ENCODE assay signal across 9 cellular contexts in the genomic region with DNA sequence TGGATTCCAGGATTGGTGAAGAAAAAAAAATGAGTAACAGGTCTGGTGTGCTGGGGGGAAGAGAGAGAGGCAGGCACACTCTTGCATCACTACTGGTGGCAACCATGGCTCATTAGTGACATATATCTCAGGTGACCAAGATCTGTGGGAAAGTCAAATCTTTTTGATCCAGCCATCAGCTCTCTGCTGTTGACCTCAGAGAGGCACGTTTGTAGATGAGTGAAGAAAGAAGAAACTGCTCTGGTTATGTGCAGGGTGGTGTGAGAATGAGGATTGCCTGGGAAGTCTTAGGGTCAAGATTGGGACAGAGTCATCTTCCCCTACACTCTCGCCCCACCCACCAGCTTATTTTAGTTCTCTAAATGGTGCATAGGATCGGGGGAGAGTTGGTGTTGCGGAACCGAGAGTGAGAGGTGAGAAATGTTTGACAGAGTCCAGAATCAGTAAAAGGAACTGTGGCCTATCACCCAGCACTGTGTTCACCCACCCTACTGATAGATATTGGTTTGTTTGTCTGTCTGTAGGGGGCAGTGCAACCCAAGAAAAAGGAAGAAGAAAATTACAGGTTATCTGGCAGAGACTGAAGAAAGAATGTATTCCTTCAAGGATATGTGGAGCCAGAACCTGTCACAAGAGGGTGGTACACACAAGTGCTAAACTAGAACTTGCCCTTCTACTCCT. TPM values are rescaled to one million over a fixed set of nuclear protein-coding genes. Genes with fewer than 3 reads are reported as not detected.
DNase-seq lines count a peak whose midpoint lies in the region; ATAC-seq and TF ChIP-seq lines count a peak whose summit lies in the region.
"Had no signal": no experiment of that assay in that cellular context is flagged by ENCODE, and none has a peak within 500 bp of the region (broad histone marks: within the 10 kb centered on the region; RNA-seq: fewer than 3 reads in every experiment).

No MANE protein-coding gene starts in this region.

- peaks cover 6% of the 10 kb centered on the region for H3K27me3 Mint-ChIP-seq in activated CD8-positive, alpha-beta T cell treated with anti-CD3 and anti-CD28 coated beads, Interleukin-2, amount 10 ng/mL, durations not matched to agents 7 days and 5 days (ENCODE audit: low read depth)

- H3K27ac ChIP-seq in prostate gland = no peak overlapping the region
- H3K27ac ChIP-seq: BLaER1 had no signal

- H3K9me3 Mint-ChIP-seq in activated CD8-positive, alpha-beta T cell treated with anti-CD3 and anti-CD28 coated beads, Interleukin-2, amount 10 ng/mL, durations not matched to agents 7 days and 5 days (ENCODE audit: insufficient read depth) = no peaks in the 10 kb centered on the region

- WGBS in prostate gland = 19% methylated on average over 5 of the region's 5 CpGs

- peak; percentile 98 for ATAC-seq in GM19351 (IDR thresholded peaks at IDR 0.05; ENCODE audit: unreplicated experiment)
- peak; percentile 98 for ATAC-seq in HG03159 (IDR thresholded peaks at IDR 0.05; ENCODE audit: unreplicated experiment)
- peak; percentile 74 for ATAC-seq in activated CD8-positive, alpha-beta T cell treated with anti-CD3 and anti-CD28 coated beads, Interleukin-2, amount 10 ng/mL, durations not matched to agents 7 days and 5 days

- TF ChIP-seq CTCF in prostate gland (IDR thresholded peaks at IDR 0.05) = peak in 3 of 4 experiments; percentile 60 to 72 (median 64)

- H3K27ac Mint-ChIP-seq in activated CD8-positive, alpha-beta T cell treated with anti-CD3 and anti-CD28 coated beads, Interleukin-2, amount 10 ng/mL, durations not matched to agents 7 days and 5 days = no peak overlapping the region

- no peaks in the 10 kb centered on the region for H3K4me1 ChIP-seq in prostate gland (replicated peaks)
- H3K4me1 ChIP-seq: BLaER1 had no signal

- no peaks in the 10 kb centered on the region for H3K4me1 Mint-ChIP-seq in activated CD8-positive, alpha-beta T cell treated with anti-CD3 and anti-CD28 coated beads, Interleukin-2, amount 10 ng/mL, durations not matched to agents 7 days and 5 days (ENCODE audit: low read depth)

- no peaks in the 10 kb centered on the region for H3K9me3 ChIP-seq in prostate gland
- H3K9me3 ChIP-seq: BLaER1 had no signal

- no peak overlapping the region for H3K4me3 Mint-ChIP-seq in activated CD8-positive, alpha-beta T cell treated with anti-CD3 and anti-CD28 coated beads, Interleukin-2, amount 10 ng/mL, durations not matched to agents 7 days and 5 days

- H3K36me3 ChIP-seq in prostate gland = no peaks in the 10 kb centered on the region
- H3K36me3 ChIP-seq: BLaER1 had no signal

- CTCF ChIA-PET in activated CD8-positive, alpha-beta T cell treated with anti-CD3 and anti-CD28 coated beads, Interleukin-2, amount 10 ng/mL, durations not matched to agents 7 days and 5 days (lab: Charles Lee) = interaction anchor here (0.6 to 1.2 kb wide), 3 partner anchors 163 to 207 kb away, joined by 3 to 8 read pairs (median 3); no protein-coding TSS in a partner anchor

- no peaks in the 10 kb centered on the region for H3K27me3 ChIP-seq in prostate gland (replicated peaks; ENCODE audit: insufficient read depth)
- H3K27me3 ChIP-seq: BLaER1 had no signal

- no peak overlapping the region for H3K4me3 ChIP-seq in prostate gland
- H3K4me3 ChIP-seq: BLaER1 had no signal

- intact Hi-C loops in prostate gland (cut with DNase I) = loop anchor here (5.0 kb wide), 2 partner anchors 161 to 201 kb away; no protein-coding TSS in a partner anchor

- TF ChIP-seq POLR2A in prostate gland (IDR thresholded peaks at IDR 0.05) = no peak

- POLR2A ChIA-PET in activated CD8-positive, alpha-beta T cell treated with anti-CD3 and anti-CD28 coated beads, Interleukin-2, amount 10 ng/mL, durations not matched to agents 7 days and 5 days (lab: Charles Lee) = no interaction called here

- no peaks in the 10 kb centered on the region for H3K36me3 Mint-ChIP-seq in activated CD8-positive, alpha-beta T cell treated with anti-CD3 and anti-CD28 coated beads, Interleukin-2, amount 10 ng/mL, durations not matched to agents 7 days and 5 days (ENCODE audit: low read depth)

- DNase-seq in DMS153 (lab: John Stamatoyannopoulos, UW) (peak; percentile 0), DMS153 treated with DMSO at 0.1 percent for 48 hours (lab: John Stamatoyannopoulos, UW; ENCODE audit: unreplicated experiment) (no peak), NCI-H460 (ENCODE audit: extremely low read depth, low read depth) (peak; percentile 67), glomerular visceral epithelial cell (ENCODE audit: extremely low spot score) (peak; percentile 68), prostate gland (ENCODE audit: low spot score) (peak; percentile 39)
- DNase-seq in activated CD8-positive, alpha-beta T cell treated with anti-CD3 and anti-CD28 coated beads, Interleukin-2, amount 10 ng/mL, durations not matched to agents 7 days and 5 days = peak; percentile 45

RNA-seq across cellular contexts. Expression of a gene that starts 21.9 kb away (rescaled TPM):
- 52.8 and 59.6 TPM in 2 replicates for total RNA-seq in NCI-H460 (2014; rRNA removed; shearing (Covaris generic))
- 43.6 and 50.0 TPM in 2 replicates for polyA plus RNA-seq in NCI-H460 (2014; cell fraction: nucleus; rRNA removed)
- 10 to 100 TPM; 37.9 to 38.4 TPM for total RNA-seq in activated CD8-positive, alpha-beta T cell treated with anti-CD3 and anti-CD28 coated beads, Interleukin-2, amount 10 ng/mL, durations not matched to agents 7 days and 5 days
- total RNA-seq in prostate gland = 10 to 100 TPM; 27.3 to 33.1 TPM

RNA-seq across cellular contexts. Expression of a gene that starts 27.1 kb away (rescaled TPM):
- 29.7 and 32.5 TPM in 2 replicates for total RNA-seq in NCI-H460 (2014; rRNA removed; shearing (Covaris generic))
- 45.6 and 54.6 TPM in 2 replicates for polyA plus RNA-seq in NCI-H460 (2014; cell fraction: nucleus; rRNA removed)
- 10 to 100 TPM; 18.4 to 21.6 TPM for total RNA-seq in activated CD8-positive, alpha-beta T cell treated with anti-CD3 and anti-CD28 coated beads, Interleukin-2, amount 10 ng/mL, durations not matched to agents 7 days and 5 days
- total RNA-seq in prostate gland = 10 to 100 TPM; 59.6 to 69.4 TPM

RNA-seq across cellular contexts. Expression of a gene that starts 45.5 kb away (rescaled TPM):
- total RNA-seq in NCI-H460 (2014; rRNA removed; shearing (Covaris generic)) = 0.05 TPM in 1 of 2 replicates, not detected in the other
- polyA plus RNA-seq in NCI-H460 (2014; cell fraction: nucleus; rRNA removed) = not detected in 2 replicates
- total RNA-seq in activated CD8-positive, alpha-beta T cell treated with anti-CD3 and anti-CD28 coated beads, Interleukin-2, amount 10 ng/mL, durations not matched to agents 7 days and 5 days = under 1 TPM in 1 of 2 experiments, not detected in 1; 0.18 TPM
- 10 to 100 TPM; 23.5 to 41.3 TPM for total RNA-seq in prostate gland

Comparison
In these comparisons a context has a peak if more than half of its experiments do, and no peak if none do; other contexts are left out.
1. RNA of a gene that starts 45.5 kb away (total RNA-seq): 23.5 to 41.3 TPM in prostate gland; 0.18 TPM in activated CD8-positive, alpha-beta T cell treated with anti-CD3 and anti-CD28 coated beads, Interleukin-2, amount 10 ng/mL, durations not matched to agents 7 days and 5 days and 0.05 TPM in NCI-H460; every median in the first group is over 10 times any median in the second.
2. Peak in every context shown above with its lines, with median percentiles within 50 percentile points of each other: ATAC-seq.